29 cellular contexts compared by ENCODE assay signal in the genomic region with DNA sequence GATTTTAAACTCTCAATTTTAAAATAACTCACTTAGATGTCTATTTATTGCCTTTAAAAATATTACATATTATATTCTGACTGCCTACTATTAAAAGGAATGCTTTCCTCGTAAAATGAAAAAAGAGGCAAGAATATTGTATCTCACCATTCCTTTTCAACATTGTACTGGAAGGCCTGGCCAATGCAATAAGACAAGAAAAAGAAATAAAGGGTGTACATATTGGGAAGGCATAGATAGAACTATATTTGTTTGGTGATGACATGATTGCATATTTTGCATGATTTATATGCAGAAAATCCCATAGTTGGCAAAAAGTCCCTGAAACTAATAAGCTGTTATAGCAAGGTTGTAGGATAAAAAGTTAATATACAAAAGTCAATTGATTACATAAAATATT.
"Had no signal": no experiment of that assay in that cellular context is flagged by ENCODE, and none has a peak within 500 bp of the region (broad histone marks: within the 10 kb centered on the region; RNA-seq: fewer than 3 reads in every experiment).

No MANE protein-coding gene starts in this region.

- H3K4me3 Mint-ChIP-seq: natural killer cell; nephron; neural progenitor cell; stimulated activated effector memory CD8-positive, alpha-beta T cell treated with anti-CD3 and anti-CD28 coated beads, Interleukin-12 subunit alpha, Interleukin-12 subunit beta, amount 100 ng/mL, for 72 hours; stimulated activated naive B cell treated with anti-CD40 and anti-IgM and Interleukin-4, amounts not matched to agents 10 μg/mL and 1 μg/mL and 100 μg/mL, for 72 hours; stimulated activated naive CD8-positive, alpha-beta T cell treated with anti-CD3 and anti-CD28 coated beads, Interleukin-15, Interleukin-2, amounts not matched to agents 100 ng/mL and 50 ng/mL, for 24 hours had no signal

- DNase-seq: natural killer cell; occipital lobe; ovary; posterior cingulate gyrus; psoas muscle; right cardiac atrium; right lobe of liver; sigmoid colon; small intestine; stimulated activated CD4-positive, alpha-beta T cell treated with anti-CD3 and anti-CD28 coated beads, Interleukin-15, amount 100 ng/mL, for 24 hours; stimulated activated CD4-positive, alpha-beta T cell treated with anti-CD3 and anti-CD28 coated beads, Interleukin-2, amount 100 ng/mL, for 24 hours; stimulated activated CD4-positive, alpha-beta T cell treated with anti-CD3 and anti-CD28 coated beads, Interleukin-2, amount 100 ng/mL, for 48 hours; stimulated activated CD4-positive, alpha-beta T cell treated with anti-CD3 and anti-CD28 coated beads, Interleukin-4, amount 100 ng/mL, for 24 hours; stimulated activated naive B cell treated with anti-CD40 and anti-IgM and Interleukin-4, amounts not matched to agents 10 μg/mL and 1 μg/mL and 100 μg/mL, for 72 hours; stimulated activated naive CD4-positive, alpha-beta T cell treated with Interleukin-2 at 50 U/mL for 16 hours; stomach; thyroid gland; trophoblast cell; upper lobe of left lung had no signal

- H3K27me3 Mint-ChIP-seq: progenitor cell of endocrine pancreas had no signal

- H3K4me3 ChIP-seq: neural progenitor cell, ovary, psoas muscle, right lobe of liver, sigmoid colon, stomach, thoracic aorta, thyroid gland, tibial nerve, upper lobe of left lung, vagina had no signal

- H3K9me3 ChIP-seq: ovary, thyroid gland, vagina had no signal

- H3K4me1 Mint-ChIP-seq: natural killer cell; nephron; neural progenitor cell; stimulated activated effector memory CD8-positive, alpha-beta T cell treated with anti-CD3 and anti-CD28 coated beads, Interleukin-12 subunit alpha, Interleukin-12 subunit beta, amount 100 ng/mL, for 72 hours had no signal

- H3K27me3 ChIP-seq: neural progenitor cell, ovary, right lobe of liver, sigmoid colon, stomach, thyroid gland, tibial nerve, upper lobe of left lung, vagina had no signal

- H3K36me3 ChIP-seq: neural progenitor cell, ovary, right lobe of liver, sigmoid colon, stomach, thoracic aorta, thyroid gland, tibial nerve, upper lobe of left lung, vagina had no signal

- H3K27ac Mint-ChIP-seq: natural killer cell; nephron; neural progenitor cell; progenitor cell of endocrine pancreas; stimulated activated effector memory CD8-positive, alpha-beta T cell treated with anti-CD3 and anti-CD28 coated beads, Interleukin-12 subunit alpha, Interleukin-12 subunit beta, amount 100 ng/mL, for 72 hours; stimulated activated naive B cell treated with anti-CD40 and anti-IgM and Interleukin-4, amounts not matched to agents 10 μg/mL and 1 μg/mL and 100 μg/mL, for 72 hours; stimulated activated naive CD8-positive, alpha-beta T cell treated with anti-CD3 and anti-CD28 coated beads, Interleukin-15, Interleukin-2, amounts not matched to agents 100 ng/mL and 50 ng/mL, for 24 hours had no signal

- FAIRE-seq: urothelium cell line had no signal

- ATAC-seq: natural killer cell; psoas muscle; right cardiac atrium; right lobe of liver; stimulated activated effector memory CD8-positive, alpha-beta T cell treated with anti-CD3 and anti-CD28 coated beads, Interleukin-12 subunit alpha, Interleukin-12 subunit beta, amount 100 ng/mL, for 72 hours; stimulated activated naive B cell treated with anti-CD40 and anti-IgM and Interleukin-4, amounts not matched to agents 10 μg/mL and 1 μg/mL and 100 μg/mL, for 72 hours had no signal

- H3K9ac ChIP-seq: neural progenitor cell, parathyroid adenoma had no signal

- H3K4me1 ChIP-seq: neural progenitor cell, parathyroid adenoma, psoas muscle, right lobe of liver, sigmoid colon, stomach, thyroid gland, tibial nerve, upper lobe of left lung, vagina had no signal

- H3K36me3 Mint-ChIP-seq: natural killer cell; neural progenitor cell; stimulated activated effector memory CD8-positive, alpha-beta T cell treated with anti-CD3 and anti-CD28 coated beads, Interleukin-12 subunit alpha, Interleukin-12 subunit beta, amount 100 ng/mL, for 72 hours; stimulated activated naive B cell treated with anti-CD40 and anti-IgM and Interleukin-4, amounts not matched to agents 10 μg/mL and 1 μg/mL and 100 μg/mL, for 72 hours had no signal

- H3K4me2 ChIP-seq: neural progenitor cell had no signal

- H2AFZ ChIP-seq: neural progenitor cell, parathyroid adenoma had no signal

- H3K27ac ChIP-seq: neural progenitor cell, ovary, parathyroid adenoma, psoas muscle, right lobe of liver, sigmoid colon, stomach, thoracic aorta, thyroid gland, tibial nerve, upper lobe of left lung, vagina had no signal

- H3K79me2 ChIP-seq: parathyroid adenoma had no signal
